ENCODE assay signal across 20 cellular contexts in genomic region chr11:16166571-16166970, GRCh38.
A peak's percentile ranks its signal among the peaks of the same experiment; 100 is the strongest.
DNase-seq lines count a peak whose midpoint lies in the region; ATAC-seq and TF ChIP-seq lines count a peak whose summit lies in the region.
"Had no signal": no experiment of that assay in that cellular context is flagged by ENCODE, and none has a peak within 500 bp of the region (broad histone marks: within the 10 kb centered on the region; RNA-seq: fewer than 3 reads in every experiment).

No MANE protein-coding gene starts in this region.

- peak; percentile 69 for DNase-seq in EH (ENCODE audit: low read depth)
- peak; percentile 8 for DNase-seq in amniotic epithelial cell (ENCODE audit: low read depth)
- DNase-seq in fibroblast of lung (ENCODE audit: low read depth in 2 of 2) = peak; percentile 5 to 23
- no peak for DNase-seq in NCI-H2171 treated with DMSO at 0.1 percent for 48 hours (lab: John Stamatoyannopoulos, UW)
- DNase-seq in caudate nucleus (lab: John Stamatoyannopoulos, UW) = no peak
- DNase-seq: Caco-2; CD4-positive, CD25-positive, alpha-beta regulatory T cell; CD8-positive, alpha-beta T cell; DMS153; DND-41; EL; GDM1; GM23248; H7; HCEC 1CT had no signal

- ATAC-seq in HG03521 (IDR thresholded peaks at IDR 0.05; ENCODE audit: unreplicated experiment) = no peak
- ATAC-seq: CD8-positive, alpha-beta T cell; GM12878 had no signal

- H3K4me2 ChIP-seq in fibroblast of lung (ENCODE audit: extremely low read depth, insufficient read depth, low read length) = no peak overlapping the region
- H3K4me2 ChIP-seq: BLaER1 had no signal

- no peaks in the 10 kb centered on the region for H3K36me3 ChIP-seq in fibroblast of lung (ENCODE audit: control insufficient read depth, insufficient read depth, low read length)
- H3K36me3 ChIP-seq: BLaER1 had no signal

- no peaks in the 10 kb centered on the region for H3K79me2 ChIP-seq in fibroblast of lung (ENCODE audit: control insufficient read depth, insufficient read depth, low read length)

- no peaks in the 10 kb centered on the region for H3K27me3 ChIP-seq in fibroblast of lung (ENCODE audit: control insufficient read depth, insufficient read depth, low read length)
- H3K27me3 ChIP-seq: BLaER1 had no signal

- no peak overlapping the region for H2AFZ ChIP-seq in fibroblast of lung (ENCODE audit: low read length)
- H2AFZ ChIP-seq: GM23248 had no signal

- no peak for TF ChIP-seq CTCF in fibroblast of lung (conservative IDR thresholded peaks at IDR 0.05 in 1 of 2, IDR thresholded peaks at IDR 0.05 in 1 of 2; ENCODE audit: low read depth in 1 of 2, low read length in 2 of 2)

- no peak overlapping the region for H3K4me3 ChIP-seq in fibroblast of lung (replicated peaks in 1 of 4; ENCODE audit: control extremely low read depth in 1 of 4, insufficient read depth in 1 of 4, low read depth in 3 of 4, low read length in 4 of 4)
- H3K4me3 ChIP-seq: BLaER1, GM12878, GM23248 had no signal

- H3K4me1 ChIP-seq in fibroblast of lung (ENCODE audit: control insufficient read depth, extremely low read depth, insufficient read depth, low read length) = no peaks in the 10 kb centered on the region
- H3K4me1 ChIP-seq: BLaER1 had no signal

- H3K27ac ChIP-seq in fibroblast of lung (ENCODE audit: insufficient read depth, low read length) (no peak overlapping the region), caudate nucleus (ENCODE audit: low read depth, low read length) (no peak overlapping the region)
- H3K27ac ChIP-seq: 22Rv1, BLaER1, C4-2B, GM23248 had no signal

- H3K9me3 ChIP-seq in fibroblast of lung (ENCODE audit: control insufficient read depth, insufficient read depth, low read depth, low read length) = no peaks in the 10 kb centered on the region
- H3K9me3 ChIP-seq: BLaER1, Caco-2 had no signal

- H3K9ac ChIP-seq in fibroblast of lung (ENCODE audit: insufficient read depth, low read length) = no peak overlapping the region
- H3K9ac ChIP-seq: BLaER1, GM23248 had no signal

- no peaks in the 10 kb centered on the region for H4K20me1 ChIP-seq in fibroblast of lung (ENCODE audit: control insufficient read depth, extremely low read depth, insufficient read depth, low read length)
- H4K20me1 ChIP-seq: BLaER1 had no signal

Comparison
In these comparisons a context has a peak if more than half of its experiments do, and no peak if none do; other contexts are left out.
1. DNase-seq: peak in EH (single experiment), amniotic epithelial cell (single experiment) and fibroblast of lung (2 of 2); none in NCI-H2171 treated with DMSO at 0.1 percent for 48 hours (single experiment) and caudate nucleus (0 of 61).